1 cellular context compared by ENCODE assay signal in the genomic region with DNA sequence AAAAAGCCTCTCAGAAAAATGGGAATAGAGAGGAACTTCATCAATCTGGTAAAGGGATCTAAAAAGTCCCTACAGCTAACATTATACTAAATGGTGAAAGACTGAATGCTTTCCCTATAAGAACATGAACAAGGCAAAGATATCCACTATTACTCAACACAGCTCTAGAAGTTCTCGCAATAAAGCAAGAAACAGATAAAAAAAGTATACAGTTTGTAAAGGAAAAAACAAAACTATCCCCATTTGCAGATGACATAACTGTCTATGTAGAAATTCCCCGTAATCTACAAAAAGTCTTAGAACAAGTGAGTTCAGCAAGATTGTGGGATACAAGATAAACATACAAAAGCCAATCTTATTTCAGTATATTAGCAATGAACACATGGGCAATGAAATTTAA.
TF ChIP-seq lines count a peak whose summit lies in the region.

No MANE protein-coding gene starts in this region.

TF ChIP-seq in K562, 482 proteins besides CTCF, POLR2A, EP300 and RAD21:
- TF ChIP-seq, protein P1, sequence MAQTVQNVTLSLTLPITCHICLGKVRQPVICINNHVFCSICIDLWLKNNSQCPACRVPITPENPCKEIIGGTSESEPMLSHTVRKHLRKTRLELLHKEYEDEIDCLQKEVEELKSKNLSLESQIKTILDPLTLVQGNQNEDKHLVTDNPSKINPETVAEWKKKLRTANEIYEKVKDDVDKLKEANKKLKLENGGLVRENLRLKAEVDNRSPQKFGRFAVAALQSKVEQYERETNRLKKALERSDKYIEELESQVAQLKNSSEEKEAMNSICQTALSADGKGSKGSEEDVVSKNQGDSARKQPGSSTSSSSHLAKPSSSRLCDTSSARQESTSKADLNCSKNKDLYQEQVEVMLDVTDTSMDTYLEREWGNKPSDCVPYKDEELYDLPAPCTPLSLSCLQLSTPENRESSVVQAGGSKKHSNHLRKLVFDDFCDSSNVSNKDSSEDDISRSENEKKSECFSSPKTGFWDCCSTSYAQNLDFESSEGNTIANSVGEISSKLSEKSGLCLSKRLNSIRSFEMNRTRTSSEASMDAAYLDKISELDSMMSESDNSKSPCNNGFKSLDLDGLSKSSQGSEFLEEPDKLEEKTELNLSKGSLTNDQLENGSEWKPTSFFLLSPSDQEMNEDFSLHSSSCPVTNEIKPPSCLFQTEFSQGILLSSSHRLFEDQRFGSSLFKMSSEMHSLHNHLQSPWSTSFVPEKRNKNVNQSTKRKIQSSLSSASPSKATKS (CRISPR knock-in tag; IDR thresholded peaks at IDR 0.05): no peak
